1 cellular context compared by ENCODE assay signal in genomic region chr1:203477748-203478147, GRCh38.
TF ChIP-seq lines count a peak whose summit lies in the region.

No MANE protein-coding gene starts in this region.

TF ChIP-seq in H1, 55 proteins besides CTCF, POLR2A, EP300 and RAD21:
- TF ChIP-seq CBX8 (IDR thresholded peaks at IDR 0.05; ENCODE audit: borderline replicate concordance, low read depth, low read length) (no peak), BCL11A (IDR thresholded peaks at IDR 0.05; ENCODE audit: low read depth in 2 of 2, low read length in 2 of 2) (no peak), ATF2 (IDR thresholded peaks at IDR 0.05; ENCODE audit: low read length) (no peak), JUN (IDR thresholded peaks at IDR 0.05; ENCODE audit: low read depth, low read length) (no peak), EGR1 (IDR thresholded peaks at IDR 0.05; ENCODE audit: borderline replicate concordance, low read depth, low read length) (no peak), CBX5 (IDR thresholded peaks at IDR 0.05; ENCODE audit: low read depth, low read length) (no peak), RNF2 (IDR thresholded peaks at IDR 0.05; ENCODE audit: borderline replicate concordance, low read depth, low read length, missing control alignments, poor library complexity, severe bottlenecking) (no peak), KDM1A (IDR thresholded peaks at IDR 0.05; ENCODE audit: borderline replicate concordance, low read length) (no peak), JUND (IDR thresholded peaks at IDR 0.05; ENCODE audit: low read length) (no peak), RXRA (IDR thresholded peaks at IDR 0.05; ENCODE audit: insufficient read depth, low read depth, low read length) (no peak), POU5F1 (IDR thresholded peaks at IDR 0.05; ENCODE audit: low read depth, low read length) (no peak), POLR2AphosphoS5 (IDR thresholded peaks at IDR 0.05; ENCODE audit: low read depth, low read length) (no peak), TCF12 (IDR thresholded peaks at IDR 0.05; ENCODE audit: low read depth, low read length) (no peak), CHD2 (IDR thresholded peaks at IDR 0.05; ENCODE audit: low read length) (no peak), ATF3 (IDR thresholded peaks at IDR 0.05; ENCODE audit: insufficient read depth, low read depth, low read length) (no peak), TBP (IDR thresholded peaks at IDR 0.05; ENCODE audit: low read depth, low read length) (no peak), HDAC2 (IDR thresholded peaks at IDR 0.05; ENCODE audit: borderline replicate concordance in 1 of 2, low read depth in 2 of 2, low read length in 2 of 2) (no peak), BRCA1 (IDR thresholded peaks at IDR 0.05; ENCODE audit: low read depth, low read length) (no peak), ZNF274 (IDR thresholded peaks at IDR 0.05; ENCODE audit: borderline replicate concordance, extremely low read depth, low read length) (no peak)
